ENCODE assay signal across 1 cellular context in genomic region chr5:173202266-173202875, GRCh38.
TF ChIP-seq lines count a peak whose summit lies in the region.

No MANE protein-coding gene starts in this region.

TF ChIP-seq in H1, 55 proteins besides CTCF, POLR2A, EP300 and RAD21:
- TF ChIP-seq YY1 (IDR thresholded peaks at IDR 0.05; ENCODE audit: low read depth, low read length), result no peak
- TF ChIP-seq, protein P1, sequence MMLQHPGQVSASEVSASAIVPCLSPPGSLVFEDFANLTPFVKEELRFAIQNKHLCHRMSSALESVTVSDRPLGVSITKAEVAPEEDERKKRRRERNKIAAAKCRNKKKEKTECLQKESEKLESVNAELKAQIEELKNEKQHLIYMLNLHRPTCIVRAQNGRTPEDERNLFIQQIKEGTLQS (IDR thresholded peaks at IDR 0.05; ENCODE audit: insufficient read depth, low read depth, low read length), result no peak
- no peak for TF ChIP-seq SIN3A (conservative IDR thresholded peaks at IDR 0.05 in 1 of 2, IDR thresholded peaks at IDR 0.05 in 1 of 2; ENCODE audit: low read depth in 1 of 2, low read length in 2 of 2)
- no peak for TF ChIP-seq ASH2L (IDR thresholded peaks at IDR 0.05; ENCODE audit: low read length)
- TF ChIP-seq NRF1 (IDR thresholded peaks at IDR 0.05; ENCODE audit: low read depth, low read length), result no peak
- no peak for TF ChIP-seq PHF8 (conservative IDR thresholded peaks at IDR 0.05; ENCODE audit: low read depth, low read length)
- no peak for TF ChIP-seq POU5F1 (IDR thresholded peaks at IDR 0.05; ENCODE audit: low read depth, low read length)
- TF ChIP-seq, protein P2, sequence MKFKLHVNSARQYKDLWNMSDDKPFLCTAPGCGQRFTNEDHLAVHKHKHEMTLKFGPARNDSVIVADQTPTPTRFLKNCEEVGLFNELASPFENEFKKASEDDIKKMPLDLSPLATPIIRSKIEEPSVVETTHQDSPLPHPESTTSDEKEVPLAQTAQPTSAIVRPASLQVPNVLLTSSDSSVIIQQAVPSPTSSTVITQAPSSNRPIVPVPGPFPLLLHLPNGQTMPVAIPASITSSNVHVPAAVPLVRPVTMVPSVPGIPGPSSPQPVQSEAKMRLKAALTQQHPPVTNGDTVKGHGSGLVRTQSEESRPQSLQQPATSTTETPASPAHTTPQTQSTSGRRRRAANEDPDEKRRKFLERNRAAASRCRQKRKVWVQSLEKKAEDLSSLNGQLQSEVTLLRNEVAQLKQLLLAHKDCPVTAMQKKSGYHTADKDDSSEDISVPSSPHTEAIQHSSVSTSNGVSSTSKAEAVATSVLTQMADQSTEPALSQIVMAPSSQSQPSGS (IDR thresholded peaks at IDR 0.05; ENCODE audit: low read length), result no peak
- no peak for TF ChIP-seq TBP (IDR thresholded peaks at IDR 0.05; ENCODE audit: low read depth, low read length)
- no peak for TF ChIP-seq USF2 (IDR thresholded peaks at IDR 0.05; ENCODE audit: low read length)
- TF ChIP-seq BRCA1 (IDR thresholded peaks at IDR 0.05; ENCODE audit: low read depth, low read length), result no peak
- no peak for TF ChIP-seq SP4 (IDR thresholded peaks at IDR 0.05; ENCODE audit: low read length)
- no peak for TF ChIP-seq BACH1 (IDR thresholded peaks at IDR 0.05; ENCODE audit: low read length)
- TF ChIP-seq KDM5A (IDR thresholded peaks at IDR 0.05; ENCODE audit: low read length), result no peak
- no peak for TF ChIP-seq KDM4A (IDR thresholded peaks at IDR 0.05; ENCODE audit: low read depth, low read length, severe bottlenecking)
- TF ChIP-seq RFX5 (IDR thresholded peaks at IDR 0.05; ENCODE audit: borderline replicate concordance, low read depth, low read length), result no peak
- TF ChIP-seq SAP30 (IDR thresholded peaks at IDR 0.05; ENCODE audit: insufficient read depth, insufficient replicate concordance, low read length), result no peak
- no peak for TF ChIP-seq CHD2 (IDR thresholded peaks at IDR 0.05; ENCODE audit: low read length)
- TF ChIP-seq TAF1 (IDR thresholded peaks at IDR 0.05; ENCODE audit: low read depth, low read length), result no peak
TF ChIP-seq in H1: peak in this region for 0.
